In genomic region chr1:55559111-55559510, GRCh38 we compare ENCODE assay signal across 22 cellular contexts.
DNase-seq lines count a peak whose midpoint lies in the region; ATAC-seq, FAIRE-seq and TF ChIP-seq lines count a peak whose summit lies in the region.
"Had no signal": no experiment of that assay in that cellular context is flagged by ENCODE, and none has a peak within 500 bp of the region (broad histone marks: within the 10 kb centered on the region; RNA-seq: fewer than 3 reads in every experiment).

No MANE protein-coding gene starts in this region.

- H3K4me1 ChIP-seq in right atrium auricular region (peaks cover 0 to 17% of the 10 kb centered on the region in 2 donors), tibial artery (peaks cover 0 to 21% (median 10%) of the 10 kb centered on the region in 4 donors)
- H3K4me1 ChIP-seq: left lung, neural progenitor cell had no signal

- no peak for TF ChIP-seq CTCF in right atrium auricular region (IDR thresholded peaks at IDR 0.05)
- no peak for TF ChIP-seq CTCF in tibial artery (IDR thresholded peaks at IDR 0.05)
- no peak for TF ChIP-seq CTCF in WERI-Rb-1 (IDR thresholded peaks at IDR 0.05; ENCODE audit: low read depth, low read length)

- H3K27me3 ChIP-seq in right atrium auricular region, result no peaks in the 10 kb centered on the region
- H3K27me3 ChIP-seq in tibial artery, result no peaks in the 10 kb centered on the region
- no peaks in the 10 kb centered on the region for H3K27me3 ChIP-seq in WERI-Rb-1 (ENCODE audit: insufficient read depth, low read depth, severe bottlenecking)
- H3K27me3 ChIP-seq: left lung, neural progenitor cell, tibial nerve had no signal

- H3K9me3 ChIP-seq in right atrium auricular region (no peaks in the 10 kb centered on the region), tibial artery (no peaks in the 10 kb centered on the region), WERI-Rb-1 (ENCODE audit: severe bottlenecking) (no peaks in the 10 kb centered on the region)
- H3K9me3 ChIP-seq: left lung, tibial nerve had no signal

- peak; percentile 43 for ATAC-seq in Right ventricle myocardium inferior
- ATAC-seq: stimulated activated naive CD8-positive, alpha-beta T cell treated with anti-CD3 and anti-CD28 coated beads, Interleukin-15, Interleukin-2, amounts not matched to agents 100 U/mL and 50 U/mL, for 24 hours; T-helper 17 cell had no signal

- FAIRE-seq in RCC 7860 (lab: Jason Lieb, UNC), result peak; percentile 21

- intact Hi-C loops in Right ventricle myocardium inferior (cut with DNase I) (no loop called here), tibial artery (cut with DNase I; ENCODE audit: low total_unique reads) (no loop called here)

- DNase-seq in Right ventricle myocardium inferior (ENCODE audit: missing footprints) (no peak), right atrium auricular region (ENCODE audit: low spot score) (no peak), RCC 7860 (ENCODE audit: low spot score) (peak; percentile 21), inferior parietal cortex (ENCODE audit: extremely low spot score) (peak; percentile 52), tibial artery (no peak), HPDE6-E6E7 (ENCODE audit: extremely low spot score) (no peak), mesenteric fat pad (ENCODE audit: low spot score) (no peak), WERI-Rb-1 (no peak)
- DNase-seq: 8988T; activated gamma-delta T cell treated with Interleukin-2 at 50 U/mL for 16 hours; cortex of kidney; endodermal cell; GOT3; left lung; NCI-H1417; NCI-H2107; NCI-H526; stimulated activated CD4-positive, alpha-beta T cell treated with anti-CD3 and anti-CD28 coated beads, Interleukin-4, amount 100 ng/mL, for 24 hours; stimulated activated naive CD8-positive, alpha-beta T cell treated with anti-CD3 and anti-CD28 coated beads, Interleukin-15, Interleukin-2, amounts not matched to agents 100 U/mL and 50 U/mL, for 24 hours; T-helper 17 cell had no signal

- H3K27ac ChIP-seq in right atrium auricular region (peak overlapping the region in 1 of 2 donors; percentile 42), tibial artery (peak overlapping the region; percentile 1 to 15), WERI-Rb-1 (no peak overlapping the region)
- H3K27ac ChIP-seq: left lung, neural progenitor cell had no signal

- H3K36me3 ChIP-seq in right atrium auricular region, result no peaks in the 10 kb centered on the region
- no peaks in the 10 kb centered on the region for H3K36me3 ChIP-seq in tibial artery
- no peaks in the 10 kb centered on the region for H3K36me3 ChIP-seq in WERI-Rb-1
- H3K36me3 ChIP-seq: left lung, neural progenitor cell, tibial nerve had no signal

- H3K4me3 ChIP-seq in right atrium auricular region (no peak overlapping the region), tibial artery (no peak overlapping the region), WERI-Rb-1 (ENCODE audit: low read depth, low read length) (no peak overlapping the region)
- H3K4me3 ChIP-seq: left lung, neural progenitor cell, tibial nerve had no signal

Comparison
In these comparisons a context has a peak if more than half of its experiments do, and no peak if none do; other contexts are left out.
1. DNase-seq: peak in RCC 7860 (single experiment) and inferior parietal cortex (single experiment); none in Right ventricle myocardium inferior (single experiment), right atrium auricular region (single experiment), tibial artery (0 of 2), HPDE6-E6E7 (single experiment), mesenteric fat pad (single experiment) and WERI-Rb-1 (single experiment).